8 cellular contexts compared by ENCODE assay signal in the genomic region with DNA sequence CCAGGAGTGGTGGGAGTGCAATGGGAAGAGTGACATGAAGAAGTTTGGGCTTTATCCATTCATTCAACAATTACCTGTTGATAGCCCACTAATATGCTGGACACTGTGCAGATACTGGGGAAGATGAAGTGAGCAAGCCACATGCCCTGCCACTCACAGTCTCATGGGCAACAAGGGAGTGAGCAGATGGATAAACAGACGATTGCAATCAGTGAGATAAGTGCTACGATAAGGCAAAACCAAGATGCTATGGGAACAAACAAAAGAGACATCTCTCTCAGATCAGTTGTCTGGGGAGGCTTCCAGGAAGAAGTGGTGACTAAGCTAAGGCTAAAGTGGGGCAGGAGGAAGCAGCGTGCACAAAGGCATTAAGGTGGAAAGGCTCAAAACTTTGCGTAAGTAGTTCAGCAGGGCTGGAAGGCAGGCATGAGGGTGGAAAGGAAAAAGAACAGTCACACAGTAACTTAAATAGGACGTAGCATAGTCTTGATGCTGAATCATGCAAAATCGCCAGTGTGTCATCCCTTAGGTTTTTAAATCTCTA. TPM values are rescaled to one million over a fixed set of nuclear protein-coding genes. Genes with fewer than 3 reads are reported as not detected.
DNase-seq lines count a peak whose midpoint lies in the region; ATAC-seq, FAIRE-seq and TF ChIP-seq lines count a peak whose summit lies in the region.

No MANE protein-coding gene starts in this region.

- POLR2A ChIA-PET in K562 (lab: Yijun Ruan, JAX) = interaction anchor here (0.8 to 1.9 kb wide), 5 partner anchors 9 to 175 kb away, joined by 3 to 7 read pairs (median 3); no protein-coding TSS in a partner anchor

- TF ChIP-seq POLR2A in K562 (conservative IDR thresholded peaks at IDR 0.05) = no peak

- no peak for TF ChIP-seq CTCF in K562 (IDR thresholded peaks at IDR 0.05 in 2 of 3, conservative IDR thresholded peaks at IDR 0.05 in 1 of 3; ENCODE audit: insufficient read depth in 2 of 3, low read depth in 1 of 3, low read length in 3 of 3)

- no peaks in the 10 kb centered on the region for H3K36me3 ChIP-seq in GM23248 (ENCODE audit: low read depth)
- peaks cover 27% of the 10 kb centered on the region for H3K36me3 ChIP-seq in K562 (ENCODE audit: control insufficient read depth, insufficient read depth, low read length)

- in situ Hi-C loops in GM23248 (cut with MboI) (no loop called here), K562 (cut with MboI) (no loop called here)

- H4K20me1 ChIP-seq in GM23248 (ENCODE audit: insufficient read depth) (no peaks in the 10 kb centered on the region), K562 (replicated peaks; ENCODE audit: control insufficient read depth, insufficient read depth, low read length) (0 out of 2 replicates have a peak, but pooled peaks cover 8% of the 10 kb centered on the region)

- H3K4me2 ChIP-seq in GM23248 (ENCODE audit: unreplicated experiment) = no peak overlapping the region
- peak overlapping the region; percentile 71 for H3K4me2 ChIP-seq in K562 (ENCODE audit: insufficient read depth, low read length)

- no peaks in the 10 kb centered on the region for H3K9me2 ChIP-seq in GM23248 (ENCODE audit: insufficient read depth)

- H2AFZ ChIP-seq in GM23248 (no peak overlapping the region), K562 (ENCODE audit: low read depth, low read length) (no peak overlapping the region)

- FAIRE-seq in K562 (lab: Jason Lieb, UNC) = peak; percentile 88

- H3K9me3 ChIP-seq in GM23248 (ENCODE audit: low read depth) = no peaks in the 10 kb centered on the region
- no peaks in the 10 kb centered on the region for H3K9me3 ChIP-seq in K562 (replicated peaks; ENCODE audit: control insufficient read depth, insufficient read depth, low read depth, low read length)

- H3K79me2 ChIP-seq in GM23248 (ENCODE audit: insufficient read depth) (no peaks in the 10 kb centered on the region), K562 (ENCODE audit: control insufficient read depth, insufficient read depth, low read length) (peaks cover 61% of the 10 kb centered on the region)

- no peak for TF ChIP-seq EP300 in K562 (IDR thresholded peaks at IDR 0.05; ENCODE audit: low read length)

- H3K4me3 ChIP-seq in GM23248 = no peak overlapping the region
- no peak overlapping the region for H3K4me3 ChIP-seq in K562

- H3K4me1 ChIP-seq in GM23248 (ENCODE audit: insufficient read depth) = no peaks in the 10 kb centered on the region
- peaks cover 20 to 28% of the 10 kb centered on the region in 2 experiments for H3K4me1 ChIP-seq in K562 (replicated peaks in 1 of 2; ENCODE audit: control insufficient read depth in 2 of 2, insufficient read depth in 2 of 2, low read length in 2 of 2)

- peaks cover 3% of the 10 kb centered on the region for H3K9me1 ChIP-seq in K562 (ENCODE audit: control insufficient read depth, insufficient read depth, low read length)

- WGBS in GM23248 (ENCODE audit: low coverage in 1 of 2, low lambda C conversion rate in 2 of 2, missing lambda C conversion rate in 2 of 2), 2 experiments = 55 to 66% methylated on average over 5 to 6 of the region's 6 CpGs
- WGBS in K562 (ENCODE audit: insufficient coverage, low coverage, missing lambda C conversion rate) = 0% methylated on average over 6 of the region's 6 CpGs

- ATAC-seq in K562 (peak; percentile 66), GM19455 (IDR thresholded peaks at IDR 0.05; ENCODE audit: unreplicated experiment) (no peak), HG03469 (IDR thresholded peaks at IDR 0.05; ENCODE audit: unreplicated experiment) (no peak)

- no TSS peak for BruUV-seq in K562 (replicated peaks; lab: Mats Ljungman, UMichigan)

- peaks cover 5% of the 10 kb centered on the region; the same call in 1 of the 2 replicates for H3F3A ChIP-seq in GM23248 (ENCODE audit: insufficient read depth)

- CTCF ChIA-PET in K562 (lab: Yijun Ruan, JAX; ENCODE audit: low intra/inter-chr PET ratio) = no interaction called here

- DNase-seq in GM23248 = peak; percentile 72
- DNase-seq in SIG-M5 (lab: John Stamatoyannopoulos, UW) = peak; percentile 58
- peak in 2 of 4 experiments; percentile 34 to 69 for DNase-seq in K562 (ENCODE audit: extremely low read depth in 1 of 4, low spot score in 3 of 4)
- DNase-seq in renal cortical epithelial cell (ENCODE audit: low read depth) = peak; percentile 72
- DNase-seq in NCI-H2081 treated with DMSO at 0.1 percent for 48 hours (lab: John Stamatoyannopoulos, UW) = no peak
- DNase-seq in DMS79 (lab: John Stamatoyannopoulos, UW) = no peak

- H3K27ac ChIP-seq in GM23248 = no peak overlapping the region
- peak overlapping the region; percentile 89 for H3K27ac ChIP-seq in K562 (ENCODE audit: extremely low read depth, low read depth, low read length)

- H3K27me3 ChIP-seq in GM23248 (replicated peaks; ENCODE audit: insufficient read depth) (no peaks in the 10 kb centered on the region), K562 (ENCODE audit: control insufficient read depth in 2 of 2, insufficient read depth in 2 of 2, low read length in 2 of 2) (no peaks in the 10 kb centered on the region)

- H3K9ac ChIP-seq in GM23248 = no peak overlapping the region
- peak overlapping the region in 1 of 2 experiments; percentile 12; a peak in 2 of 4 replicates for H3K9ac ChIP-seq in K562 (ENCODE audit: insufficient read depth in 1 of 2, low read depth in 2 of 2, low read length in 2 of 2)

- intact Hi-C loops in K562 (cut with micrococcal nuclease) = loop anchor here (2.0 kb wide), 1 partner anchor 30 kb away; no protein-coding TSS in a partner anchor

- TF ChIP-seq RAD21 in K562 (CRISPR knock-in tag; conservative IDR thresholded peaks at IDR 0.05 in 1 of 2, IDR thresholded peaks at IDR 0.05 in 1 of 2) = peak in 1 of 2 experiments; percentile 10; a peak in 1 of 4 replicates

TF ChIP-seq in K562, 482 proteins besides CTCF, POLR2A, EP300 and RAD21 (continues in another document):
- TF ChIP-seq PHB (CRISPR knock-in tag; IDR thresholded peaks at IDR 0.05) (no peak), CAMTA2 (CRISPR knock-in tag; conservative IDR thresholded peaks at IDR 0.05) (no peak), SOX6 (IDR thresholded peaks at IDR 0.05) (peak; percentile 83)

RNA-seq across cellular contexts. Expression of a gene that starts 31.7 kb away (rescaled TPM):
- 0.25 and 0.76 TPM in 2 replicates for total RNA-seq in GM23248 (2014; rRNA removed; shearing (Covaris generic))
- 0.89 and 1.0 TPM in 2 replicates for polyA plus RNA-seq in GM23248 (2016; fragmentation: Nextera tagmentation; extraction: Ambion mirVana)
- total RNA-seq in K562 (2011; cell fraction: chromatin; rRNA removed; ENCODE audit: low replicate concordance) = 51.8 and 65.2 TPM in 2 replicates
- total RNA-seq in K562 (2011; cell fraction: nucleolus; rRNA removed) = 18.2 and 24.6 TPM in 2 replicates
- total RNA-seq in K562 (2011; cell fraction: nucleoplasm; rRNA removed) = 34.5 and 48.9 TPM in 2 replicates
- 19.8 and 20.7 TPM in 2 replicates for total RNA-seq in K562 (2014; rRNA removed)
- 22.7 and 24.8 TPM in 2 replicates for total RNA-seq in K562 (2014; rRNA removed; fragmentation: Illumina TruSeq; extraction: Trizol)
- total RNA-seq in K562 (2015; rRNA removed; fragmentation: Illumina TruSeq; extraction: Trizol) = 16.1 TPM in 2 replicates
- total RNA-seq in K562 (2021) = 23.3 and 25.6 TPM in 2 replicates
- 21.4 and 30.7 TPM in 2 replicates for polyA plus RNA-seq in K562 (2011; rRNA removed)
- 16.3 and 21.7 TPM in 2 replicates for polyA plus RNA-seq in K562 (2011; cell fraction: cytosol; rRNA removed)
- polyA plus RNA-seq in K562 (2011; cell fraction: nucleus; rRNA removed) = 86.0 and 94.1 TPM in 2 replicates
- polyA plus RNA-seq in K562 (2012) = 13.4 and 13.5 TPM in 2 replicates
- 26.2 and 31.4 TPM in 2 replicates for polyA plus RNA-seq in K562 (2014; fragmentation: Illumina TruSeq; extraction: Trizol)
- polyA plus RNA-seq in K562 (2014; fragmentation: Nextera tagmentation; extraction: Ambion mirVana) = 10 to 100 TPM; 19.3 to 20.1 TPM
- polyA plus RNA-seq in K562 (2014; rRNA removed) = 18.3 and 20.2 TPM in 2 replicates
- polyA minus RNA-seq in K562 (2011; rRNA and poly(A)+ RNA removed) = 28.3 and 33.3 TPM in 2 replicates
- polyA minus RNA-seq in K562 (2011; cell fraction: cytosol; rRNA and poly(A)+ RNA removed) = 22.1 and 22.8 TPM in 2 replicates
- 20.6 and 33.1 TPM in 2 replicates for polyA minus RNA-seq in K562 (2011; cell fraction: nucleus; rRNA and poly(A)+ RNA removed)
- 0.70 and 0.87 TPM in 2 replicates for total RNA-seq in renal cortical epithelial cell

RNA-seq across cellular contexts. Expression of a gene that starts 43.5 kb away (rescaled TPM):
- 30.0 and 40.1 TPM in 2 replicates for total RNA-seq in GM23248 (2014; rRNA removed; shearing (Covaris generic))
- 41.3 and 42.9 TPM in 2 replicates for polyA plus RNA-seq in GM23248 (2016; fragmentation: Nextera tagmentation; extraction: Ambion mirVana)
- total RNA-seq in K562 (2011; cell fraction: chromatin; rRNA removed; ENCODE audit: low replicate concordance) = 654 and 916 TPM in 2 replicates
- 268 and 327 TPM in 2 replicates for total RNA-seq in K562 (2011; cell fraction: nucleolus; rRNA removed)
- total RNA-seq in K562 (2011; cell fraction: nucleoplasm; rRNA removed) = 529 and 542 TPM in 2 replicates
- total RNA-seq in K562 (2014; rRNA removed) = 160 and 212 TPM in 2 replicates
- total RNA-seq in K562 (2014; rRNA removed; fragmentation: Illumina TruSeq; extraction: Trizol) = 208 and 229 TPM in 2 replicates
- 239 and 241 TPM in 2 replicates for total RNA-seq in K562 (2015; rRNA removed; fragmentation: Illumina TruSeq; extraction: Trizol)
- 191 and 205 TPM in 2 replicates for total RNA-seq in K562 (2021)
- polyA plus RNA-seq in K562 (2011; rRNA removed) = 210 and 219 TPM in 2 replicates
- 115 and 148 TPM in 2 replicates for polyA plus RNA-seq in K562 (2011; cell fraction: cytosol; rRNA removed)
- 348 and 507 TPM in 2 replicates for polyA plus RNA-seq in K562 (2011; cell fraction: nucleus; rRNA removed)
- 129 and 208 TPM in 2 replicates for polyA plus RNA-seq in K562 (2012)
- polyA plus RNA-seq in K562 (2014; fragmentation: Illumina TruSeq; extraction: Trizol) = 250 and 260 TPM in 2 replicates
- polyA plus RNA-seq in K562 (2014; fragmentation: Nextera tagmentation; extraction: Ambion mirVana) = 100 to 1,000 TPM; 209 to 313 TPM
- polyA plus RNA-seq in K562 (2014; rRNA removed) = 217 and 230 TPM in 2 replicates
- polyA minus RNA-seq in K562 (2011; rRNA and poly(A)+ RNA removed) = 341 and 365 TPM in 2 replicates
- polyA minus RNA-seq in K562 (2011; cell fraction: cytosol; rRNA and poly(A)+ RNA removed) = 89.2 and 121 TPM in 2 replicates
- 172 and 307 TPM in 2 replicates for polyA minus RNA-seq in K562 (2011; cell fraction: nucleus; rRNA and poly(A)+ RNA removed)
- 40.4 and 47.8 TPM in 2 replicates for total RNA-seq in renal cortical epithelial cell

Comparison
In these comparisons a context has a peak if more than half of its experiments do, and no peak if none do; other contexts are left out.
1. DNase-seq: peak in GM23248 (single experiment), SIG-M5 (single experiment) and renal cortical epithelial cell (single experiment); none in NCI-H2081 treated with DMSO at 0.1 percent for 48 hours (single experiment) and DMS79 (single experiment).